Comparison of ENCODE assay signal across 8 cellular contexts in the genomic region with DNA sequence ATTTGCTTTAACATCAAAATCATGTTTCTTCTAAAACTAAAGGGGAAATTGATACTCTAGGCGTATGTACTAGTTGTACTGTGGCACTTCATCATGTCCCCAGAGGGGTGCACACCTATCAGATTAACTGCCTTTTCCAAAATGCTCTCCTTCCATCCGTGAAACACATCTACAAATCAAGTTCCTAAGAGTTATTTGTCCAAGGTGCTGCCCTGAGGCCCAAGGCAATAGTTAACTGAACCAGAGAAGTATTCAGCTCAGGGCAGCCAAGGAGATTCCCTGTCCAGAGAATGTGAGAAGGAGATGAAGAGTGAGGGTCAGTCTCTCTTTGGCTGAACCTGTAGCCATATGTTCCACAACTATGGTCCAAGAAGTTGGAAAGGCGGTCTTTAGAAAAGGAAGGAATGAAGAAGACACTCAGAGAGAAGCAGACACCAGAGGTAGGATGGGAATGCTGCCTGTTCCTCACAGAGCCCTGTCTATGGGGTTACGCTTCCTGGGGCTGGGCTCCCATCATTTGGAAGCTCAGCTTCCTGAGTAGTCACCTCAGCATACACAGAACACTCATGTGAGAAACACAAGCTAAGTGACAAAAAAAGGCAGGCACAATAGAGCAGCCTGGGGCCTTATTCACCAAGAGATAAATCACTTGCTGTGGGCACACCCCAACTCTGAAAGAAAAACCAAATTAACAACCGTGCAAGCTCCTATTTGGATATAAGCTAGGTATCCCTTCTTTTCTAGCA. TPM values are rescaled to one million over a fixed set of nuclear protein-coding genes. Genes with fewer than 3 reads are reported as not detected.
DNase-seq lines count a peak whose midpoint lies in the region; ATAC-seq, FAIRE-seq and TF ChIP-seq lines count a peak whose summit lies in the region.

No MANE protein-coding gene starts in this region.

- no peaks in the 10 kb centered on the region for H3K36me3 ChIP-seq in small intestine (ENCODE audit: control insufficient read depth in 2 of 2, insufficient read depth in 2 of 2, low read length in 2 of 2)

- H3K9me3 Mint-ChIP-seq in activated CD4-positive, alpha-beta T cell treated with anti-CD3 and anti-CD28 coated beads, Interleukin-2, amount 10 ng/mL, durations not matched to agents 24 days and 14 days, result no peaks in the 10 kb centered on the region
- H3K9me3 Mint-ChIP-seq in activated naive CD4-positive, alpha-beta T cell treated with anti-CD3 and anti-CD28 coated beads, Interleukin-2, amount 50 U/mL, for 72 hours, result no peaks in the 10 kb centered on the region

- WGBS in small intestine, 3 donors, result 77 to 81% (median 81%) methylated on average over 5 of the region's 5 CpGs

- ATAC-seq in HG03039 (IDR thresholded peaks at IDR 0.05; ENCODE audit: unreplicated experiment), result peak; percentile 5
- ATAC-seq in activated naive CD4-positive, alpha-beta T cell treated with anti-CD3 and anti-CD28 coated beads, Interleukin-2, amount 50 U/mL, for 72 hours, result peak; percentile 57 to 59

- peaks cover 0 to 11% of the 10 kb centered on the region in 2 donors for H3K4me1 ChIP-seq in small intestine (ENCODE audit: control insufficient read depth in 2 of 2, insufficient read depth in 1 of 2, low read depth in 1 of 2, low read length in 1 of 2)

- no peak for TF ChIP-seq POLR2A in GM12891 (IDR thresholded peaks at IDR 0.05; ENCODE audit: low read depth, low read length)

- H3K4me1 Mint-ChIP-seq in activated CD4-positive, alpha-beta T cell treated with anti-CD3 and anti-CD28 coated beads, Interleukin-2, amount 10 ng/mL, durations not matched to agents 24 days and 14 days, result peaks cover 66% of the 10 kb centered on the region

- intact Hi-C loops in activated CD4-positive, alpha-beta T cell treated with anti-CD3 and anti-CD28 coated beads, Interleukin-2, amount 10 ng/mL, durations not matched to agents 24 days and 14 days (cut with micrococcal nuclease), result loop anchor here (1.0 to 5.0 kb wide), 7 partner anchors 11 to 328 kb away; a partner anchor contains a TSS

- H3K36me3 Mint-ChIP-seq in activated CD4-positive, alpha-beta T cell treated with anti-CD3 and anti-CD28 coated beads, Interleukin-2, amount 10 ng/mL, durations not matched to agents 24 days and 14 days (ENCODE audit: low read depth), result peaks cover 22% of the 10 kb centered on the region
- H3K36me3 Mint-ChIP-seq in activated naive CD4-positive, alpha-beta T cell treated with anti-CD3 and anti-CD28 coated beads, Interleukin-2, amount 50 U/mL, for 72 hours, result peaks cover 0 to 5% of the 10 kb centered on the region in 2 donors

- H3K4me3 Mint-ChIP-seq in activated CD4-positive, alpha-beta T cell treated with anti-CD3 and anti-CD28 coated beads, Interleukin-2, amount 10 ng/mL, durations not matched to agents 24 days and 14 days, result peak overlapping the region; percentile 81

- H3K4me3 ChIP-seq in small intestine (ENCODE audit: low read depth in 1 of 2, low read length in 2 of 2), result no peak overlapping the region

- no peaks in the 10 kb centered on the region for H3K9me3 ChIP-seq in small intestine (ENCODE audit: control insufficient read depth, low read depth)

- no peaks in the 10 kb centered on the region for H3K27me3 ChIP-seq in small intestine (ENCODE audit: control insufficient read depth in 2 of 2, insufficient read depth in 2 of 2, low read length in 2 of 2)

- no peaks in the 10 kb centered on the region for H3K27me3 Mint-ChIP-seq in activated CD4-positive, alpha-beta T cell treated with anti-CD3 and anti-CD28 coated beads, Interleukin-2, amount 10 ng/mL, durations not matched to agents 24 days and 14 days

- H3K27ac Mint-ChIP-seq in activated CD4-positive, alpha-beta T cell treated with anti-CD3 and anti-CD28 coated beads, Interleukin-2, amount 10 ng/mL, durations not matched to agents 24 days and 14 days, result peak overlapping the region; percentile 96
- H3K27ac Mint-ChIP-seq in activated naive CD4-positive, alpha-beta T cell treated with anti-CD3 and anti-CD28 coated beads, Interleukin-2, amount 50 U/mL, for 72 hours, result peak overlapping the region; percentile 97

- FAIRE-seq in small intestine (lab: Jason Lieb, UNC), result no peak
- FAIRE-seq in GM12891 (lab: Jason Lieb, UNC), result no peak

- DNase-seq in activated CD4-positive, alpha-beta T cell treated with anti-CD3 and anti-CD28 coated beads, Interleukin-2, amount 10 ng/mL, durations not matched to agents 24 days and 14 days, result peak; percentile 76
- DNase-seq in activated CD4-positive, alpha-beta T cell treated with anti-CD3 and anti-CD28 coated beads, Interleukin-2, amount 50 U/mL, for 4 hours, result no peak
- DNase-seq in activated naive CD4-positive, alpha-beta T cell treated with anti-CD3 and anti-CD28 coated beads, Interleukin-2, amount 50 U/mL, for 72 hours (ENCODE audit: low spot score in 2 of 2), result no peak
- DNase-seq in small intestine (no peak), SHP77 (lab: John Stamatoyannopoulos, UW) (no peak), GM12891 (ENCODE audit: insufficient read length, low spot score) (no peak), HCEC 1CT (no peak)

- H3K27ac ChIP-seq in small intestine (ENCODE audit: low read depth in 1 of 2, low read length in 1 of 2), result peak overlapping the region; percentile 38 to 77

TF ChIP-seq in GM12891, 5 proteins besides CTCF, POLR2A, EP300 and RAD21:
- TF ChIP-seq POLR2AphosphoS5 (IDR thresholded peaks at IDR 0.05; ENCODE audit: low read depth, low read length), result no peak
- no peak for TF ChIP-seq PAX5 (IDR thresholded peaks at IDR 0.05; ENCODE audit: insufficient read depth, low read length, severe bottlenecking)
- TF ChIP-seq SPI1 (IDR thresholded peaks at IDR 0.05; ENCODE audit: low read depth, low read length), result no peak
- TF ChIP-seq POU2F2 (IDR thresholded peaks at IDR 0.05; ENCODE audit: low read depth, low read length), result no peak
- TF ChIP-seq TAF1 (IDR thresholded peaks at IDR 0.05; ENCODE audit: low read depth, low read length), result no peak

RNA-seq across cellular contexts. Expression of a gene that starts 55.6 kb away (rescaled TPM):
- 130 and 147 TPM in 2 replicates for total RNA-seq in activated CD4-positive, alpha-beta T cell treated with anti-CD3 and anti-CD28 coated beads, Interleukin-2, amount 10 ng/mL, durations not matched to agents 24 days and 14 days
- 100 to 1,000 TPM; 103 to 130 TPM for total RNA-seq in activated naive CD4-positive, alpha-beta T cell treated with anti-CD3 and anti-CD28 coated beads, Interleukin-2, amount 50 U/mL, for 72 hours
- polyA plus RNA-seq in small intestine, result 1 to 10 TPM in 2 of 3 donors, under 1 TPM in 1; 0.89 to 2.0 (median 1.4) TPM
- polyA plus RNA-seq in GM12891 (2012; ENCODE audit: low read depth, missing spikeins), result 13.8 TPM
